1 cellular context compared by ENCODE assay signal in the genomic region with DNA sequence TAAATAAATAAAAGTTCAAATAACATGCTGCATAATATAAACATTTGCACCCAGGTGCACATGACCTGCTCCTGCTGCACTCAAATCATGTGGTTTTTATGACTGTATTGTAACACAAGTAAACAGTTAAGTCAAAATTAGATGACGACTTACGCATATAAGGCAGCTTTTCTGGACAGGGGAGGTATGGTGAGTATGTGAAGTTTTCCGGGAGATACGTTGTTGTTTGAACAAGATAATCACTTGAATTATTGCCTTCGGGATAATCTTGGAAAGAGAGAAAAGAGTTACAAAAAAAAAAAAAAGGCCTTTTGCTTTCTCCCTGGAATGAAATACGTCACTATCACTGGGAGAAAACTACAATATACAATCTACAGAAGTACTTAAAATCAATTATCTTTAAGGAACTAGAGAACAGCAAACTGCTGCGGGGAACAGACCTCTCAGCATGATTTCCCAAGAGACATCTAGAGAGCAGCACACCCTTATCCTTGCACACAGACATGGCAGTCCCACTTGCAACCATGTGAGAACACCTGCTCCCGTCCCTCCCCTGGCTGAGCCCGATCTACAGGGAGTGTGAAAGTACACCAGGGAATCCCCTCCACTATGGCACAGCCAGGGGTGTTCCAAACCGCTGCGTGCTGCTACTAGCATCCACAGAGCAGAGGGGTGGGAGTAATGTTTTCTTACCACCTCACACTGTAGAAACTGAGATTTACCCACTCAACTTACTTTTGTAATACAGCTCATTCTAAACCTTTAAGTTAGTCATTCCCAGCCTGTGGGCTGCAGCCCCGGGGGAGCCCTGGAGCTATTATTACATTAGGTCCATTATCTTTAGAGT.
TF ChIP-seq lines count a peak whose summit lies in the region.

No MANE protein-coding gene starts in this region.

TF ChIP-seq in HEK293, 187 proteins besides CTCF, POLR2A, EP300 and RAD21 (continued from another document and continues in another):
- TF ChIP-seq REST (tag by site-specific recombination; IDR thresholded peaks at IDR 0.05) = no peak
- TF ChIP-seq ZNF580 (tag by site-specific recombination; IDR thresholded peaks at IDR 0.05) = no peak
- no peak for TF ChIP-seq ZBTB26 (tag by site-specific recombination; optimal IDR thresholded peaks at IDR 0.05)
- TF ChIP-seq SP7 (tag by site-specific recombination; IDR thresholded peaks at IDR 0.05) = peak; percentile 70
- TF ChIP-seq, protein P1, sequence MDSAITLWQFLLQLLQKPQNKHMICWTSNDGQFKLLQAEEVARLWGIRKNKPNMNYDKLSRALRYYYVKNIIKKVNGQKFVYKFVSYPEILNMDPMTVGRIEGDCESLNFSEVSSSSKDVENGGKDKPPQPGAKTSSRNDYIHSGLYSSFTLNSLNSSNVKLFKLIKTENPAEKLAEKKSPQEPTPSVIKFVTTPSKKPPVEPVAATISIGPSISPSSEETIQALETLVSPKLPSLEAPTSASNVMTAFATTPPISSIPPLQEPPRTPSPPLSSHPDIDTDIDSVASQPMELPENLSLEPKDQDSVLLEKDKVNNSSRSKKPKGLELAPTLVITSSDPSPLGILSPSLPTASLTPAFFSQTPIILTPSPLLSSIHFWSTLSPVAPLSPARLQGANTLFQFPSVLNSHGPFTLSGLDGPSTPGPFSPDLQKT (IDR thresholded peaks at IDR 0.05; ENCODE audit: borderline replicate concordance, low read depth, low read length) = no peak
- no peak for TF ChIP-seq ZNF23 (tag by site-specific recombination; IDR thresholded peaks at IDR 0.05; ENCODE audit: borderline replicate concordance)
- no peak for TF ChIP-seq ZNF138 (tag by site-specific recombination; IDR thresholded peaks at IDR 0.05; ENCODE audit: borderline replicate concordance)
- TF ChIP-seq ZNF341 (tag by site-specific recombination; IDR thresholded peaks at IDR 0.05; ENCODE audit: low read depth) = peak; percentile 79
- TF ChIP-seq SP3 (tag by site-specific recombination; IDR thresholded peaks at IDR 0.05) = no peak
- TF ChIP-seq ZNF24 (tag by site-specific recombination; IDR thresholded peaks at IDR 0.05) = no peak
- TF ChIP-seq ZNF558 (tag by site-specific recombination; IDR thresholded peaks at IDR 0.05) = no peak
- no peak for TF ChIP-seq ZNF76 (tag by site-specific recombination; IDR thresholded peaks at IDR 0.05; ENCODE audit: borderline replicate concordance, low read depth)
- no peak for TF ChIP-seq ZNF660 (tag by site-specific recombination; IDR thresholded peaks at IDR 0.05)
- no peak for TF ChIP-seq ZNF560 (tag by site-specific recombination; IDR thresholded peaks at IDR 0.05; ENCODE audit: borderline replicate concordance)
- TF ChIP-seq ZNF514 (tag by site-specific recombination; IDR thresholded peaks at IDR 0.05) = no peak
- TF ChIP-seq ZNF223 (tag by site-specific recombination; IDR thresholded peaks at IDR 0.05) = no peak
- no peak for TF ChIP-seq ZNF175 (tag by site-specific recombination; IDR thresholded peaks at IDR 0.05)
- peak; percentile 14; the same call in 1 of the 2 replicates for TF ChIP-seq ZNF391 (tag by site-specific recombination; IDR thresholded peaks at IDR 0.05; ENCODE audit: borderline replicate concordance, low read depth)
- no peak for TF ChIP-seq ZBTB20 (tag by site-specific recombination; IDR thresholded peaks at IDR 0.05)
- TF ChIP-seq ZNF670 (tag by site-specific recombination; IDR thresholded peaks at IDR 0.05; ENCODE audit: low read depth) = no peak
- TF ChIP-seq ZNF146 (tag by site-specific recombination; IDR thresholded peaks at IDR 0.05) = peak; percentile 5; the same call in 1 of the 2 replicates
- no peak for TF ChIP-seq ZFP3 (tag by site-specific recombination; IDR thresholded peaks at IDR 0.05; ENCODE audit: low read depth)
- no peak for TF ChIP-seq ZNF174 (tag by site-specific recombination; IDR thresholded peaks at IDR 0.05)
- TF ChIP-seq ZNF157 (tag by site-specific recombination; IDR thresholded peaks at IDR 0.05) = no peak
- 0 out of 2 replicates have a peak, but pooled peaks have one; percentile 40 for TF ChIP-seq ZNF792 (tag by site-specific recombination; IDR thresholded peaks at IDR 0.05)
- TF ChIP-seq ZNF19 (tag by site-specific recombination; IDR thresholded peaks at IDR 0.05; ENCODE audit: low read depth) = no peak
- TF ChIP-seq ZNF707 (tag by site-specific recombination; IDR thresholded peaks at IDR 0.05) = no peak
- TF ChIP-seq ZNF239 (tag by site-specific recombination; IDR thresholded peaks at IDR 0.05) = no peak
- no peak for TF ChIP-seq ZNF114 (tag by site-specific recombination; IDR thresholded peaks at IDR 0.05)
- peak; percentile 86 for TF ChIP-seq ZNF629 (tag by site-specific recombination; IDR thresholded peaks at IDR 0.05)
- TF ChIP-seq SP2 (tag by site-specific recombination; IDR thresholded peaks at IDR 0.05) = no peak
- TF ChIP-seq OVOL3 (tag by site-specific recombination; IDR thresholded peaks at IDR 0.05) = peak; percentile 36; the same call in 1 of the 2 replicates
- TF ChIP-seq WT1 (tag by site-specific recombination; IDR thresholded peaks at IDR 0.05) = peak; percentile 89
- TF ChIP-seq ZNF292 (tag by site-specific recombination; IDR thresholded peaks at IDR 0.05; ENCODE audit: borderline replicate concordance, low read depth) = no peak
- no peak for TF ChIP-seq ZNF37A (tag by site-specific recombination; IDR thresholded peaks at IDR 0.05)
- no peak for TF ChIP-seq ZNF133 (tag by site-specific recombination; IDR thresholded peaks at IDR 0.05)
- TF ChIP-seq PATZ1 (tag by site-specific recombination; IDR thresholded peaks at IDR 0.05) = no peak
- no peak for TF ChIP-seq ZSCAN30 (tag by site-specific recombination; IDR thresholded peaks at IDR 0.05)
- no peak for TF ChIP-seq HOXD13 (CRISPR knock-in tag; IDR thresholded peaks at IDR 0.05; ENCODE audit: borderline replicate concordance)
- no peak for TF ChIP-seq GLI2 (tag by site-specific recombination; IDR thresholded peaks at IDR 0.05; ENCODE audit: borderline replicate concordance, low read depth)
- TF ChIP-seq ZNF571 (tag by site-specific recombination; IDR thresholded peaks at IDR 0.05) = no peak
- no peak for TF ChIP-seq MEIS1 (CRISPR knock-in tag; IDR thresholded peaks at IDR 0.05; ENCODE audit: borderline replicate concordance)
- TF ChIP-seq GLIS2 (tag by site-specific recombination; IDR thresholded peaks at IDR 0.05) = peak; percentile 25; the same call in 1 of the 2 replicates
- TF ChIP-seq ZNF121 (tag by site-specific recombination; IDR thresholded peaks at IDR 0.05) = no peak
- TF ChIP-seq ZNF449 (tag by site-specific recombination; IDR thresholded peaks at IDR 0.05) = no peak; the same call in 1 of the 2 replicates
- TF ChIP-seq, protein P2, sequence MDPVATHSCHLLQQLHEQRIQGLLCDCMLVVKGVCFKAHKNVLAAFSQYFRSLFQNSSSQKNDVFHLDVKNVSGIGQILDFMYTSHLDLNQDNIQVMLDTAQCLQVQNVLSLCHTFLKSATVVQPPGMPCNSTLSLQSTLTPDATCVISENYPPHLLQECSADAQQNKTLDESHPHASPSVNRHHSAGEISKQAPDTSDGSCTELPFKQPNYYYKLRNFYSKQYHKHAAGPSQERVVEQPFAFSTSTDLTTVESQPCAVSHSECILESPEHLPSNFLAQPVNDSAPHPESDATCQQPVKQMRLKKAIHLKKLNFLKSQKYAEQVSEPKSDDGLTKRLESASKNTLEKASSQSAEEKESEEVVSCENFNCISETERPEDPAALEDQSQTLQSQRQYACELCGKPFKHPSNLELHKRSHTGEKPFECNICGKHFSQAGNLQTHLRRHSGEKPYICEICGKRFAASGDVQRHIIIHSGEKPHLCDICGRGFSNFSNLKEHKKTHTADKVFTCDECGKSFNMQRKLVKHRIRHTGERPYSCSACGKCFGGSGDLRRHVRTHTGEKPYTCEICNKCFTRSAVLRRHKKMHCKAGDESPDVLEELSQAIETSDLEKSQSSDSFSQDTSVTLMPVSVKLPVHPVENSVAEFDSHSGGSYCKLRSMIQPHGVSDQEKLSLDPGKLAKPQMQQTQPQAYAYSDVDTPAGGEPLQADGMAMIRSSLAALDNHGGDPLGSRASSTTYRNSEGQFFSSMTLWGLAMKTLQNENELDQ (tag by site-specific recombination; IDR thresholded peaks at IDR 0.05; ENCODE audit: low read depth) = no peak
- no peak for TF ChIP-seq ZNF169 (tag by site-specific recombination; IDR thresholded peaks at IDR 0.05)
- TF ChIP-seq KLF16 (tag by site-specific recombination; IDR thresholded peaks at IDR 0.05) = no peak
- peak; percentile 58 for TF ChIP-seq ZFHX2 (tag by site-specific recombination; conservative IDR thresholded peaks at IDR 0.05)
- TF ChIP-seq ZNF548 (tag by site-specific recombination; IDR thresholded peaks at IDR 0.05) = no peak
- TF ChIP-seq ZNF626 (tag by site-specific recombination; IDR thresholded peaks at IDR 0.05) = no peak
- no peak for TF ChIP-seq ZBTB7A (tag by site-specific recombination; IDR thresholded peaks at IDR 0.05; ENCODE audit: low read depth)
- TF ChIP-seq GLIS1 (tag by site-specific recombination; IDR thresholded peaks at IDR 0.05) = peak; percentile 69
- TF ChIP-seq, protein P3, sequence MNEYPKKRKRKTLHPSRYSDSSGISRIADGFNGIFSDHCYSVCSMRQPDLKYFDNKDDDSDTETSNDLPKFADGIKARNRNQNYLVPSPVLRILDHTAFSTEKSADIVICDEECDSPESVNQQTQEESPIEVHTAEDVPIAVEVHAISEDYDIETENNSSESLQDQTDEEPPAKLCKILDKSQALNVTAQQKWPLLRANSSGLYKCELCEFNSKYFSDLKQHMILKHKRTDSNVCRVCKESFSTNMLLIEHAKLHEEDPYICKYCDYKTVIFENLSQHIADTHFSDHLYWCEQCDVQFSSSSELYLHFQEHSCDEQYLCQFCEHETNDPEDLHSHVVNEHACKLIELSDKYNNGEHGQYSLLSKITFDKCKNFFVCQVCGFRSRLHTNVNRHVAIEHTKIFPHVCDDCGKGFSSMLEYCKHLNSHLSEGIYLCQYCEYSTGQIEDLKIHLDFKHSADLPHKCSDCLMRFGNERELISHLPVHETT (tag by site-specific recombination; IDR thresholded peaks at IDR 0.05) = peak; percentile 50; the same call in 1 of the 2 replicates
- TF ChIP-seq ZNF433 (tag by site-specific recombination; IDR thresholded peaks at IDR 0.05; ENCODE audit: low read depth) = no peak
